8 cellular contexts compared by ENCODE assay signal in the genomic region with DNA sequence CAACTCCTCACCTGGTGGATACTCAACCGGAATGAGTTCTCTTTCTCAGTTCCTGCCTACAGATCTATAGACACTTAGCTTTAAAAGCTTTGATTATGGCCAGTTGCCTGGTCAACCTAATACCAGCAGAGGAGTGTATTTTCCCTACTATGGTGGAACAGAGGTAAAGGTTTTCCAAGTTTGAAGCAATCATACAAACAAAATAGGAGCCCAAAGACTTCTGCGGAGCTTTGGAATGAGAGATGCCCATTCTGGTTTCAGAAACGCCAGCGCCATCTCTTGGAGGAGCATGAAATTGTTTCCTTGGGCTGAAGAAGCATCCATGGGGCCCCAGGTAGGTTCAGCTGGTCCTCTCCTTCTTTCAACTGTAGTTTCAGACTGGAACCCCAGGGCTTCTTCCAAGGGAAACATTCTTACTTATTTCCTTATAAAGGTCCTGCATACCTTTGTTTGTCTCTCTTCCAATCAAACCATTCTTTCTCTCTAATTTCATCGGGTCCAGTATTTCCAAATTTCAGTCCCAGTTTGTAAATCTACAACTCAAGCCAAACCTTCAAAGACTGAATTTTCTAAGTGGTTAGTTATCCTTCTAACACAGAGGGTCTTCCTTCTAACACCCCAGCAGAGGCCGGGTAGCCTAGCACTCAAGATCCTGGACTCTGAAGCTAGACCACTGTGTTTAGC.
DNase-seq lines count a peak whose midpoint lies in the region; ATAC-seq and TF ChIP-seq lines count a peak whose summit lies in the region.

No MANE protein-coding gene starts in this region.

- no peaks in the 10 kb centered on the region for H3K9me3 ChIP-seq in mucosa of descending colon
- H3K9me3 ChIP-seq in upper lobe of left lung: no peaks in the 10 kb centered on the region

- WGBS in upper lobe of left lung, 2 donors: 35 to 39% methylated on average over 6 of the region's 6 CpGs

- no peaks in the 10 kb centered on the region for H3K36me3 ChIP-seq in mucosa of descending colon (ENCODE audit: low read depth)
- H3K36me3 ChIP-seq in upper lobe of left lung: no peaks in the 10 kb centered on the region

- ATAC-seq in mucosa of descending colon: peak; percentile 63
- peak; percentile 74 for ATAC-seq in upper lobe of left lung (ENCODE audit: low FRiP score in 2 of 2)
- no peak for ATAC-seq in GM19463 (IDR thresholded peaks at IDR 0.05; ENCODE audit: unreplicated experiment)

- peak; percentile 9 to 54 for DNase-seq in NCI-H2081 (lab: John Stamatoyannopoulos, UW)
- DNase-seq in NCI-H2081 treated with DMSO at 0.1 percent for 48 hours (lab: John Stamatoyannopoulos, UW): no peak
- peak; percentile 22 for DNase-seq in NCI-H146 (lab: John Stamatoyannopoulos, UW)
- peak; percentile 41 for DNase-seq in UCSD-AML1 (lab: John Stamatoyannopoulos, UW; ENCODE audit: unreplicated experiment)
- DNase-seq in epithelial cell of esophagus (ENCODE audit: low read depth): peak; percentile 79
- peak in 2 of 3 donors; percentile 56 to 81 for DNase-seq in mucosa of descending colon
- DNase-seq in upper lobe of left lung: peak in 1 of 2 donors; percentile 83

- H3K27ac ChIP-seq in upper lobe of left lung: peak overlapping the region in 3 of 4 donors; percentile 35 to 76 (median 71)

- intact Hi-C loops in mucosa of descending colon (cut with DNase I, micrococcal nuclease): loop anchor here in 1 of 2 donors (5.0 to 10.0 kb wide), 2 partner anchors 135 to 188 kb away; no protein-coding TSS in a partner anchor

- H3K4me1 ChIP-seq in mucosa of descending colon (ENCODE audit: low read depth) (no peaks in the 10 kb centered on the region), upper lobe of left lung (peaks cover 26 to 49% (median 36%) of the 10 kb centered on the region in 4 donors)

- TF ChIP-seq EP300 in upper lobe of left lung (IDR thresholded peaks at IDR 0.05): no peak

- peak; percentile 93 for TF ChIP-seq CTCF in epithelial cell of esophagus (IDR thresholded peaks at IDR 0.05; ENCODE audit: insufficient read depth, low read depth, low read length, missing control alignments)
- peak; percentile 43 for TF ChIP-seq CTCF in mucosa of descending colon (IDR thresholded peaks at IDR 0.05)
- peak; percentile 60 to 78 (median 72) for TF ChIP-seq CTCF in upper lobe of left lung (IDR thresholded peaks at IDR 0.05)

- H3K27me3 ChIP-seq in upper lobe of left lung: no peaks in the 10 kb centered on the region

- peak overlapping the region; percentile 17 for H3K4me3 ChIP-seq in epithelial cell of esophagus (ENCODE audit: low read length)
- H3K4me3 ChIP-seq in mucosa of descending colon: no peak overlapping the region
- H3K4me3 ChIP-seq in upper lobe of left lung: peak overlapping the region in 3 of 4 donors; percentile 1 to 30 (median 5)

- no peak for TF ChIP-seq POLR2A in upper lobe of left lung (IDR thresholded peaks at IDR 0.05)

Comparison
In these comparisons a context has a peak if more than half of its experiments do, and no peak if none do; other contexts are left out.
1. CTCF ChIP-seq: peak in every context shown above with its lines; median percentile 93 in epithelial cell of esophagus; 72 in upper lobe of left lung; 43 in mucosa of descending colon.